10 cellular contexts compared by ENCODE assay signal in genomic region chr2:112881217-112882000, GRCh38. TPM values are rescaled to one million over a fixed set of nuclear protein-coding genes. Genes with fewer than 3 reads are reported as not detected.
A peak's percentile ranks its signal among the peaks of the same experiment; 100 is the strongest.
DNase-seq lines count a peak whose midpoint lies in the region; ATAC-seq and TF ChIP-seq lines count a peak whose summit lies in the region.
"Had no signal": no experiment of that assay in that cellular context is flagged by ENCODE, and none has a peak within 500 bp of the region (broad histone marks: within the 10 kb centered on the region; RNA-seq: fewer than 3 reads in every experiment).

No MANE protein-coding gene starts in this region.

- H3K4me3 ChIP-seq in mesendoderm (ENCODE audit: low read length) (no peak overlapping the region), MM.1S (ENCODE audit: low read length) (no peak overlapping the region), uterus (no peak overlapping the region)

- peak; percentile 35 for ATAC-seq in GM19468 (IDR thresholded peaks at IDR 0.05; ENCODE audit: extremely low read depth, unreplicated experiment)
- ATAC-seq in activated T-helper 17 cell treated with anti-CD3 and anti-CD28 coated beads, Interleukin-2, amount 50 U/mL, for 72 hours (replicated peaks), result peak; percentile 84
- no peak for ATAC-seq in esophagus mucosa

- H2AK5ac ChIP-seq in mesendoderm (ENCODE audit: low read length), result no peak overlapping the region

- no peaks in the 10 kb centered on the region for H3K27me3 ChIP-seq in mesendoderm (ENCODE audit: insufficient read depth, low read length, poor library complexity)
- H3K27me3 ChIP-seq in MM.1S (replicated peaks; ENCODE audit: insufficient read depth, low read length), result no peaks in the 10 kb centered on the region
- no peaks in the 10 kb centered on the region for H3K27me3 ChIP-seq in uterus

- no peaks in the 10 kb centered on the region for H3F3A ChIP-seq in MM.1S (ENCODE audit: insufficient read depth, low read length)

- H4K8ac ChIP-seq in mesendoderm (ENCODE audit: low read depth, low read length), result no peak overlapping the region

- no peak overlapping the region for H3K27ac ChIP-seq in mesendoderm (ENCODE audit: low read depth, low read length)
- H3K27ac ChIP-seq in MM.1S (ENCODE audit: low read length), result no peak overlapping the region
- no peak overlapping the region for H3K27ac ChIP-seq in uterus
- H3K27ac ChIP-seq: parathyroid adenoma, VCaP had no signal

- no peak overlapping the region for H2BK5ac ChIP-seq in mesendoderm (ENCODE audit: low read length)

- no CpG with 5 or more reads among the region's 6 CpGs for WGBS in mesendoderm (ENCODE audit: extremely low coverage, insufficient coverage, low lambda C conversion rate)

- no peaks in the 10 kb centered on the region for H3K36me3 Mint-ChIP-seq in activated T-helper 17 cell treated with anti-CD3 and anti-CD28 coated beads, Interleukin-2, amount 50 U/mL, for 72 hours (ENCODE audit: low read depth)

- H3K27me3 Mint-ChIP-seq in activated T-helper 17 cell treated with anti-CD3 and anti-CD28 coated beads, Interleukin-2, amount 50 U/mL, for 72 hours, result no peaks in the 10 kb centered on the region

- H3K9ac ChIP-seq in mesendoderm (ENCODE audit: low read length), result no peak overlapping the region
- no peak overlapping the region for H3K9ac ChIP-seq in MM.1S (ENCODE audit: low read length)
- H3K9ac ChIP-seq: parathyroid adenoma had no signal

- H4K5ac ChIP-seq in mesendoderm (ENCODE audit: low read length), result no peak overlapping the region

- H2AFZ ChIP-seq in MM.1S (ENCODE audit: low read length), result no peak overlapping the region
- H2AFZ ChIP-seq: parathyroid adenoma had no signal

- TF ChIP-seq CTCF in MM.1S (IDR thresholded peaks at IDR 0.05; ENCODE audit: low read length) (no peak), uterus (IDR thresholded peaks at IDR 0.05) (no peak)

- peak overlapping the region; percentile 70 for H3K4me3 Mint-ChIP-seq in activated T-helper 17 cell treated with anti-CD3 and anti-CD28 coated beads, Interleukin-2, amount 50 U/mL, for 72 hours

- no peak overlapping the region for H2BK120ac ChIP-seq in mesendoderm (ENCODE audit: low read depth, low read length)

- H3K4me1 Mint-ChIP-seq in activated T-helper 17 cell treated with anti-CD3 and anti-CD28 coated beads, Interleukin-2, amount 50 U/mL, for 72 hours, result peaks cover 26% of the 10 kb centered on the region

- H3K4me1 ChIP-seq in mesendoderm (ENCODE audit: control insufficient read depth, low read depth, low read length) (no peaks in the 10 kb centered on the region), MM.1S (ENCODE audit: low read length) (peaks cover 12% of the 10 kb centered on the region), uterus (no peaks in the 10 kb centered on the region)
- H3K4me1 ChIP-seq: parathyroid adenoma had no signal

- H3K36me3 ChIP-seq in mesendoderm (ENCODE audit: control insufficient read depth, insufficient read depth, low read length) (no peaks in the 10 kb centered on the region), MM.1S (replicated peaks; ENCODE audit: insufficient read depth, low read length) (no peaks in the 10 kb centered on the region), uterus (no peaks in the 10 kb centered on the region)

- TF ChIP-seq POLR2A in uterus (IDR thresholded peaks at IDR 0.05), result no peak

- no peak overlapping the region for H3K56ac ChIP-seq in mesendoderm (ENCODE audit: low read length)

- H3K4ac ChIP-seq in mesendoderm (ENCODE audit: low read depth, low read length), result no peak overlapping the region

- H3K23ac ChIP-seq in mesendoderm (ENCODE audit: low read length), result no peak overlapping the region

- no peaks in the 10 kb centered on the region for H3K9me3 Mint-ChIP-seq in activated T-helper 17 cell treated with anti-CD3 and anti-CD28 coated beads, Interleukin-2, amount 50 U/mL, for 72 hours

- H3K4me2 ChIP-seq in mesendoderm (ENCODE audit: low read length), result no peak overlapping the region
- H3K4me2 ChIP-seq in MM.1S (ENCODE audit: low read depth, low read length), result no peak overlapping the region

- DNase-seq in GM04503 (ENCODE audit: low read depth) (peak; percentile 32), HPDE6-E6E7 (ENCODE audit: extremely low spot score) (peak; percentile 76), mesendoderm (peak; percentile 63), MM.1S (no peak), uterus (no peak)

- H2BK15ac ChIP-seq in mesendoderm (replicated peaks; ENCODE audit: low read depth), result no peak overlapping the region

- no peaks in the 10 kb centered on the region for H3K79me1 ChIP-seq in mesendoderm (ENCODE audit: low read length)

- H3K9me2 ChIP-seq in MM.1S (replicated peaks; ENCODE audit: insufficient read depth, low read length), result no peaks in the 10 kb centered on the region

- no peak overlapping the region for H3K18ac ChIP-seq in mesendoderm (ENCODE audit: low read length)

- intact Hi-C loops in uterus (cut with DNase I; ENCODE audit: low total_unique reads), result no loop called here

- H3K27ac Mint-ChIP-seq in activated T-helper 17 cell treated with anti-CD3 and anti-CD28 coated beads, Interleukin-2, amount 50 U/mL, for 72 hours, result peak overlapping the region; percentile 80

- H4K20me1 ChIP-seq in MM.1S (ENCODE audit: insufficient read depth, low read length), result no peaks in the 10 kb centered on the region

- H3K9me3 ChIP-seq in MM.1S (replicated peaks; ENCODE audit: insufficient read depth, low read length), result no peaks in the 10 kb centered on the region
- no peaks in the 10 kb centered on the region for H3K9me3 ChIP-seq in uterus

- H3K79me2 ChIP-seq in mesendoderm (ENCODE audit: control insufficient read depth, insufficient read depth, low read length), result no peaks in the 10 kb centered on the region
- no peaks in the 10 kb centered on the region for H3K79me2 ChIP-seq in MM.1S (ENCODE audit: low read length)
- H3K79me2 ChIP-seq: parathyroid adenoma had no signal

RNA-seq across cellular contexts. Expression of gene IL37, which starts 29.6 kb away (rescaled TPM):
- under 1 TPM in 1 of 2 donors, not detected in 1; 0.78 TPM for total RNA-seq in activated T-helper 17 cell treated with anti-CD3 and anti-CD28 coated beads, Interleukin-2, amount 50 U/mL, for 72 hours
- not detected for polyA plus RNA-seq in mesendoderm (2013, experiment 1 of 2)
- polyA plus RNA-seq in mesendoderm (2013, experiment 2 of 2), result not detected
- total RNA-seq in esophagus mucosa (not detected), uterus (not detected)

RNA-seq across cellular contexts. Expression of gene IL1B, which starts 44.8 kb away (rescaled TPM):
- total RNA-seq in activated T-helper 17 cell treated with anti-CD3 and anti-CD28 coated beads, Interleukin-2, amount 50 U/mL, for 72 hours, result under 1 TPM in 1 of 2 donors, not detected in 1; 0.40 TPM
- polyA plus RNA-seq in mesendoderm (2013, experiment 1 of 2), result not detected
- not detected for polyA plus RNA-seq in mesendoderm (2013, experiment 2 of 2)
- total RNA-seq in esophagus mucosa, result 4.1 TPM
- total RNA-seq in uterus, result under 1 TPM in 1 of 4 donors, not detected in 3; 0.26 TPM

Comparison
In these comparisons a context has a peak if more than half of its experiments do, and no peak if none do; other contexts are left out.
1. DNase-seq: peak in GM04503 (single experiment), HPDE6-E6E7 (single experiment) and mesendoderm (single experiment); none in MM.1S (single experiment) and uterus (0 of 2).